ENCODE assay signal across 16 cellular contexts in the genomic region with DNA sequence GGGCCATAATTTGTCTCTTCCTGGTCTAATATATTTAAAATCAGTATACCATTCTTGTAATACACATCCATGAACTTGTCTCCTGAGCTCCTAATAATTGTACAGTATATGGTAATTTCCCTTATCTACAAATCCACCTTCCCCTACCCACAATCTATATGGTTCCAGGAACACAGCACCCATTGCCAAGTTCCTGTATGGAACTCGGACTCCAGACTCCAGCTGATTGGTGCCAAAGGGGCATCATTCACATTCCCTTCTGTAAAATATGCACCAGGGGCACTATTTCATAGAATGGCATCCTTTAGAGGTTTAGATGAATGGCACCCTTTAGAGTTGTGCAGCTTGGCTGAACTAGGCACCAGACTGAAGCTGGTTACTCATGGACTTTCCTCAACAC. TPM values are rescaled to one million over a fixed set of nuclear protein-coding genes. Genes with fewer than 3 reads are reported as not detected.
DNase-seq lines count a peak whose midpoint lies in the region; ATAC-seq and TF ChIP-seq lines count a peak whose summit lies in the region.
"Had no signal": no experiment of that assay in that cellular context is flagged by ENCODE, and none has a peak within 500 bp of the region (broad histone marks: within the 10 kb centered on the region; RNA-seq: fewer than 3 reads in every experiment).

No MANE protein-coding gene starts in this region.

- peak overlapping the region; percentile 56; the same call in 1 of the 2 replicates for H2AK5ac ChIP-seq in IMR-90 (ENCODE audit: low read depth, low read length)

- POLR2A ChIA-PET in IMR-90 (lab: Charles Lee; ENCODE audit: unreplicated experiment) = no interaction called here

- no peaks in the 10 kb centered on the region for H3K79me1 ChIP-seq in IMR-90 (ENCODE audit: low read depth in 1 of 2, low read length in 2 of 2)

- no peak overlapping the region for H3K4me3 ChIP-seq in IMR-90 (ENCODE audit: insufficient read depth, low read depth, low read length)
- no peak overlapping the region for H3K4me3 ChIP-seq in esophagus muscularis mucosa
- H3K4me3 ChIP-seq in uterus = no peak overlapping the region
- H3K4me3 ChIP-seq: HAP-1 had no signal

- H3K9me3 ChIP-seq in IMR-90 (ENCODE audit: control insufficient read depth, insufficient read depth, low read length) = peaks cover 3% of the 10 kb centered on the region; the same call in 1 of the 2 replicates
- H3K9me3 ChIP-seq in esophagus muscularis mucosa = peaks cover 0 to 6% (median 0%) of the 10 kb centered on the region in 4 donors
- no peaks in the 10 kb centered on the region for H3K9me3 ChIP-seq in uterus
- H3K9me3 ChIP-seq: BE2C, HAP-1 had no signal

- peak overlapping the region; percentile 35 for H3K18ac ChIP-seq in IMR-90 (ENCODE audit: low read depth, low read length)

- H3K9me3 Mint-ChIP-seq in osteocyte (ENCODE audit: unreplicated experiment) (peaks cover 9% of the 10 kb centered on the region), chondrocyte (ENCODE audit: low read depth) (peaks cover 3% of the 10 kb centered on the region)

- no CpG with 5 or more reads among the region's 1 CpG for WGBS in IMR-90 (ENCODE audit: extremely low coverage in 2 of 2, insufficient read length in 1 of 2), 2 experiments
- WGBS in esophagus muscularis mucosa = 69% methylated on average over 1 of the region's 1 CpG

- H2AFZ ChIP-seq in IMR-90 (replicated peaks; ENCODE audit: low read length, poor library complexity) = no peak overlapping the region

- peak overlapping the region; percentile 99 for H2BK120ac ChIP-seq in IMR-90 (ENCODE audit: low read depth, low read length)

- TF ChIP-seq POLR2A in IMR-90 (IDR thresholded peaks at IDR 0.05; ENCODE audit: low read depth, low read length) (no peak), esophagus muscularis mucosa (IDR thresholded peaks at IDR 0.05; ENCODE audit: low read depth) (no peak), uterus (IDR thresholded peaks at IDR 0.05) (no peak)

- DNase-seq in IMR-90 = no peak
- DNase-seq in esophagus muscularis mucosa (ENCODE audit: extremely low spot score) = no peak
- DNase-seq in osteocyte (ENCODE audit: extremely low spot score, unreplicated experiment) = no peak
- no peak for DNase-seq in uterus
- no peak for DNase-seq in DMS153 treated with DMSO at 0.1 percent for 48 hours (lab: John Stamatoyannopoulos, UW; ENCODE audit: unreplicated experiment)
- DNase-seq in chondrocyte (ENCODE audit: low spot score) = no peak
- no peak for DNase-seq in activated CD4-positive, alpha-beta T cell treated with anti-CD3 and anti-CD28 coated beads for 48 hours
- DNase-seq: BE2C; CD8-positive, alpha-beta T cell; COR-L47; DMS153; DND-41; GDM1; KBM-7 had no signal

- CTCF ChIA-PET in IMR-90 (lab: Yijun Ruan, JAX) = interaction anchor here (1.3 kb wide), 1 partner anchor 32 kb away, joined by 3 read pairs; no protein-coding TSS in a partner anchor

- no peak overlapping the region for H3K56ac ChIP-seq in IMR-90 (ENCODE audit: extremely low read depth, insufficient read depth, low read length)

- in situ Hi-C loops in IMR-90 (cut with MboI; ENCODE audit: low sequenced_read_pairs) = no loop called here

- no peak overlapping the region for H4K8ac ChIP-seq in IMR-90 (ENCODE audit: low read depth in 2 of 2, low read length in 2 of 2)

- H3K27ac Mint-ChIP-seq in osteocyte (ENCODE audit: unreplicated experiment) (peak overlapping the region; percentile 27), chondrocyte (ENCODE audit: unreplicated experiment) (no peak overlapping the region)
- H3K27ac Mint-ChIP-seq: CD14-positive monocyte; CD8-positive, alpha-beta T cell had no signal

- H3K36me3 Mint-ChIP-seq in osteocyte (ENCODE audit: unreplicated experiment) (no peaks in the 10 kb centered on the region), chondrocyte (ENCODE audit: low read depth) (no peaks in the 10 kb centered on the region)
- H3K36me3 Mint-ChIP-seq: CD14-positive monocyte had no signal

- ATAC-seq in IMR-90 (ENCODE audit: low read depth) = no peak
- ATAC-seq: CD8-positive, alpha-beta T cell had no signal

- peak overlapping the region; percentile 88; the same call in 1 of the 2 replicates for H3K4ac ChIP-seq in IMR-90 (ENCODE audit: low read depth, low read length)

- H3K4me1 ChIP-seq in IMR-90 (ENCODE audit: control insufficient read depth, insufficient read depth, low read length) (peaks cover 8% of the 10 kb centered on the region), esophagus muscularis mucosa (peaks cover 0 to 28% (median 24%) of the 10 kb centered on the region in 4 donors), uterus (no peaks in the 10 kb centered on the region)
- H3K4me1 ChIP-seq: BE2C, HAP-1 had no signal

- peaks cover 29% of the 10 kb centered on the region for H3K4me1 Mint-ChIP-seq in osteocyte (ENCODE audit: unreplicated experiment)
- H3K4me1 Mint-ChIP-seq in chondrocyte (ENCODE audit: low read depth) = peaks cover 17% of the 10 kb centered on the region
- H3K4me1 Mint-ChIP-seq: CD14-positive monocyte had no signal

- no peak overlapping the region for H2BK5ac ChIP-seq in IMR-90 (ENCODE audit: low read depth, low read length, poor library complexity, severe bottlenecking)

- H3K27ac ChIP-seq in IMR-90 (ENCODE audit: insufficient read depth, low read length) = no peak overlapping the region
- peak overlapping the region; percentile 77 to 83 (median 80) for H3K27ac ChIP-seq in esophagus muscularis mucosa (replicated peaks in 1 of 4)
- H3K27ac ChIP-seq in uterus = peak overlapping the region; percentile 77 to 85

- H3K27me3 Mint-ChIP-seq in osteocyte (ENCODE audit: unreplicated experiment) = peaks cover 3% of the 10 kb centered on the region
- peaks cover 3% of the 10 kb centered on the region for H3K27me3 Mint-ChIP-seq in chondrocyte (ENCODE audit: low read depth)

- no peaks in the 10 kb centered on the region for H4K20me1 ChIP-seq in IMR-90 (ENCODE audit: insufficient read depth, low read length)

- TF ChIP-seq EP300 in esophagus muscularis mucosa (IDR thresholded peaks at IDR 0.05) = no peak

- H3K27me3 ChIP-seq in IMR-90 (ENCODE audit: control insufficient read depth, insufficient read depth, low read length) (no peaks in the 10 kb centered on the region), esophagus muscularis mucosa (no peaks in the 10 kb centered on the region), uterus (no peaks in the 10 kb centered on the region)
- H3K27me3 ChIP-seq: BE2C had no signal

- TF ChIP-seq CTCF in IMR-90 (conservative IDR thresholded peaks at IDR 0.05; ENCODE audit: low read depth, low read length) (no peak), esophagus muscularis mucosa (IDR thresholded peaks at IDR 0.05) (no peak), osteocyte (IDR thresholded peaks at IDR 0.05) (no peak), uterus (IDR thresholded peaks at IDR 0.05) (no peak), chondrocyte (IDR thresholded peaks at IDR 0.05) (no peak)

- no peak overlapping the region for H2AK9ac ChIP-seq in IMR-90 (replicated peaks; ENCODE audit: low read depth, low read length, poor library complexity)

- no peaks in the 10 kb centered on the region for H3K9me1 ChIP-seq in IMR-90 (ENCODE audit: insufficient read depth, low read length)

- peak overlapping the region; percentile 79; the same call in 1 of the 2 replicates for H4K5ac ChIP-seq in IMR-90 (ENCODE audit: low read depth, low read length)

- no peak for TF ChIP-seq RAD21 in IMR-90 (IDR thresholded peaks at IDR 0.05; ENCODE audit: low read length)

- no peak overlapping the region for H3K14ac ChIP-seq in IMR-90 (replicated peaks; ENCODE audit: low read depth, low read length)

- no peak overlapping the region for H3K9ac ChIP-seq in IMR-90 (ENCODE audit: low read depth, low read length)

- peak overlapping the region; percentile 94; the same call in 1 of the 2 replicates for H2BK20ac ChIP-seq in IMR-90 (ENCODE audit: low read depth, low read length)

- H3K36me3 ChIP-seq in IMR-90 (ENCODE audit: control insufficient read depth, insufficient read depth, low read length) (no peaks in the 10 kb centered on the region), esophagus muscularis mucosa (no peaks in the 10 kb centered on the region), uterus (no peaks in the 10 kb centered on the region)
- H3K36me3 ChIP-seq: BE2C, HAP-1 had no signal

- no peak overlapping the region for H3K23ac ChIP-seq in IMR-90 (ENCODE audit: low read depth, low read length)

- H3K4me2 ChIP-seq in IMR-90 (ENCODE audit: low read depth, low read length) = no peak overlapping the region

- H3K4me3 Mint-ChIP-seq in osteocyte (ENCODE audit: unreplicated experiment) (no peak overlapping the region), chondrocyte (ENCODE audit: unreplicated experiment) (no peak overlapping the region)
- H3K4me3 Mint-ChIP-seq: CD8-positive, alpha-beta T cell had no signal

- no TSS peak for BruUV-seq in IMR-90 (replicated peaks; lab: Mats Ljungman, UMichigan)

- dilution Hi-C loops in IMR-90 (cut with HindIII; ENCODE audit: low sequenced_read_pairs, unreplicated experiment) = no loop called here

- peak overlapping the region; percentile 92; the same call in 1 of the 2 replicates for H4K91ac ChIP-seq in IMR-90 (ENCODE audit: insufficient read depth, low read depth, low read length)

- intact Hi-C loops in IMR-90 (cut with micrococcal nuclease) (no loop called here), esophagus muscularis mucosa (cut with DNase I) (no loop called here), uterus (cut with DNase I; ENCODE audit: low total_unique reads) (no loop called here)

- H2BK15ac ChIP-seq in IMR-90 (ENCODE audit: low read depth, low read length) = peak overlapping the region; percentile 4; the same call in 2 of the 3 replicates

TF ChIP-seq in IMR-90, 13 proteins besides CTCF, POLR2A, EP300 and RAD21:
- TF ChIP-seq RFX5 (IDR thresholded peaks at IDR 0.05; ENCODE audit: low read depth, low read length) = no peak

RNA-seq across cellular contexts. Expression of a gene that starts 58.8 kb away (rescaled TPM):
- total RNA-seq in IMR-90 (2012; rRNA removed) (under 0.01 TPM in 2 replicates), esophagus muscularis mucosa (1 to 10 TPM; 3.3 to 6.2 (median 5.3) TPM), osteocyte (0.57 and 0.73 TPM in 2 replicates), uterus (1 to 10 TPM; 1.5 to 6.6 (median 3.6) TPM), chondrocyte (0.51 to 1.1 TPM (median 1.0 TPM) in 3 replicates)
- polyA plus RNA-seq in IMR-90 (2012; rRNA removed) = 0.03 TPM in 2 replicates
- polyA plus RNA-seq in IMR-90 (2012; cell fraction: cytosol; rRNA removed) = 0.01 and 0.03 TPM in 2 replicates
- 0.07 and 0.18 TPM in 2 replicates for polyA plus RNA-seq in IMR-90 (2012; cell fraction: nucleus; rRNA removed; ENCODE audit: low replicate concordance)
- polyA plus RNA-seq: CD14-positive monocyte had no signal
